29 cellular contexts compared by ENCODE assay signal in genomic region chr10:81403451-81403850, GRCh38.
"Had no signal": no experiment of that assay in that cellular context is flagged by ENCODE, and none has a peak within 500 bp of the region (broad histone marks: within the 10 kb centered on the region; RNA-seq: fewer than 3 reads in every experiment).

No MANE protein-coding gene starts in this region.

- H3K27me3 ChIP-seq: adrenal gland, ascending aorta, breast epithelium, cardiac muscle cell, colonic mucosa, esophagus squamous epithelium had no signal

- H3K4me1 ChIP-seq: adrenal gland, ascending aorta, breast epithelium, colonic mucosa, esophagus squamous epithelium had no signal

- H3K27ac ChIP-seq: adrenal gland, ascending aorta, breast epithelium, cardiac muscle cell, colonic mucosa, epithelial cell of prostate, esophagus squamous epithelium, WERI-Rb-1 had no signal

- H3K9me3 ChIP-seq: adrenal gland, ascending aorta, breast epithelium, colonic mucosa, esophagus squamous epithelium had no signal

- H3K36me3 ChIP-seq: adrenal gland, ascending aorta, breast epithelium, cardiac muscle cell, colonic mucosa, esophagus squamous epithelium, WERI-Rb-1 had no signal

- ATAC-seq: activated CD4-positive, CD25-positive, alpha-beta regulatory T cell treated with anti-CD3 and anti-CD28 coated beads, Interleukin-2, amount 50 U/mL, for 24 hours; activated CD8-positive, alpha-beta T cell treated with anti-CD3 and anti-CD28 coated beads for 36 hours; activated naive CD8-positive, alpha-beta T cell treated with anti-CD3 and anti-CD28 coated beads, Interleukin-2, amount 50 U/mL, for 24 hours; activated T-cell treated with anti-CD3 and anti-CD28 coated beads, Interleukin-2, amount 50 U/mL, for 4 hours; activated T-helper 17 cell treated with anti-CD3 and anti-CD28 coated beads, Interleukin-2, amount 50 U/mL, for 72 hours; T-helper 17 cell had no signal

- H3K4me3 ChIP-seq: adrenal gland, ascending aorta, breast epithelium, cardiac muscle cell, colonic mucosa, esophagus squamous epithelium had no signal

- DNase-seq: activated B cell treated with CpG ODN at 0.5 μM for 24 hours; activated CD4-positive, alpha-beta T cell treated with anti-CD3 and anti-CD28 coated beads for 48 hours; activated CD4-positive, alpha-beta T cell treated with anti-CD3 and anti-CD28 coated beads, Interleukin-2, amount 50 U/mL, for 1 hour; activated CD4-positive, alpha-beta T cell treated with anti-CD3 and anti-CD28 coated beads, Interleukin-2, amount 50 U/mL, for 48 hours; activated CD8-positive, alpha-beta memory T cell treated with anti-CD3 and anti-CD28 coated beads for 24 hours; activated CD8-positive, alpha-beta T cell treated with anti-CD3 and anti-CD28 coated beads for 36 hours; activated effector memory CD4-positive, alpha-beta T cell treated with Interleukin-2 at 50 U/mL for 16 hours; activated naive CD4-positive, alpha-beta T cell treated with anti-CD3 and anti-CD28 coated beads for 36 hours; activated naive CD8-positive, alpha-beta T cell treated with anti-CD3 and anti-CD28 coated beads for 36 hours; activated naive CD8-positive, alpha-beta T cell treated with anti-CD3 and anti-CD28 coated beads, Interleukin-2, amount 50 U/mL, for 24 hours; activated T-cell treated with anti-CD3 and anti-CD28 coated beads, Interleukin-2, amount 50 U/mL, for 4 hours; adrenal gland; amygdala; central memory CD4-positive, alpha-beta T cell; cerebellar nuclear complex; colonic mucosa; effector CD8-positive, alpha-beta T cell; esophagus squamous epithelium; foreskin melanocyte; head of caudate nucleus; T-helper 17 cell; T1000; WERI-Rb-1 had no signal
